ENCODE assay signal across 18 cellular contexts in genomic region chr2:230700447-230700846, GRCh38. TPM values are rescaled to one million over a fixed set of nuclear protein-coding genes. Genes with fewer than 3 reads are reported as not detected.
DNase-seq lines count a peak whose midpoint lies in the region; ATAC-seq and TF ChIP-seq lines count a peak whose summit lies in the region.
"Had no signal": no experiment of that assay in that cellular context is flagged by ENCODE, and none has a peak within 500 bp of the region (broad histone marks: within the 10 kb centered on the region; RNA-seq: fewer than 3 reads in every experiment).

No MANE protein-coding gene starts in this region.

- H3K27ac ChIP-seq in neutrophil = peak overlapping the region; percentile 78
- H3K27ac ChIP-seq: KMS-11, ovary had no signal

- peak; percentile 3 for DNase-seq in G401 (ENCODE audit: low spot score)
- peak; percentile 66 for DNase-seq in MV-4-11 (lab: John Stamatoyannopoulos, UW)
- DNase-seq in epithelial cell of esophagus (ENCODE audit: low read depth) = peak; percentile 55
- DNase-seq in omental fat pad (ENCODE audit: low spot score) = no peak
- DNase-seq in NCI-H1930 (lab: John Stamatoyannopoulos, UW) = no peak
- DNase-seq in NCI-H1436 treated with DMSO at 0.1 percent for 48 hours (lab: John Stamatoyannopoulos, UW) = no peak
- DNase-seq: activated CD4-positive, alpha-beta T cell treated with anti-CD3 and anti-CD28 coated beads, Interleukin-2, amount 10 ng/mL, durations not matched to agents 7 days and 5 days; activated T-cell treated with anti-CD3 and anti-CD28 coated beads, Interleukin-2, amount 50 U/mL, for 24 hours; CD4-positive, CD25-positive, alpha-beta regulatory T cell; EL; glutamatergic neuron; NCI-H2029 treated with DMSO at 0.1 percent for 48 hours; ovary; T-helper 9 cell had no signal

- H3K9me3 ChIP-seq in neutrophil = no peaks in the 10 kb centered on the region
- H3K9me3 ChIP-seq: ovary had no signal

- in situ Hi-C loops in G401 (cut with HindIII; ENCODE audit: low sequenced_read_pairs) = no loop called here

- ATAC-seq in omental fat pad (ENCODE audit: low FRiP score) = no peak
- no peak for ATAC-seq in GM21515 (IDR thresholded peaks at IDR 0.05; ENCODE audit: unreplicated experiment)
- ATAC-seq: GM12878 had no signal

- no peak overlapping the region for H3K4me3 ChIP-seq in epithelial cell of esophagus (ENCODE audit: low read length)
- H3K4me3 ChIP-seq in neutrophil (ENCODE audit: low read depth in 1 of 2, low read length in 1 of 2) = peak overlapping the region; percentile 37
- H3K4me3 ChIP-seq: GM12878, ovary had no signal

- no peaks in the 10 kb centered on the region for H3K36me3 ChIP-seq in neutrophil
- H3K36me3 ChIP-seq: ovary had no signal

- no peaks in the 10 kb centered on the region for H3K27me3 ChIP-seq in neutrophil
- H3K27me3 ChIP-seq: ovary had no signal

- TF ChIP-seq CTCF in epithelial cell of esophagus (IDR thresholded peaks at IDR 0.05; ENCODE audit: insufficient read depth, low read depth, low read length, missing control alignments) = no peak
- TF ChIP-seq CTCF in neutrophil (IDR thresholded peaks at IDR 0.05) = no peak
- TF ChIP-seq CTCF in omental fat pad (IDR thresholded peaks at IDR 0.05) = no peak

- H3K4me1 ChIP-seq in neutrophil (ENCODE audit: control insufficient read depth in 1 of 2, insufficient read depth in 1 of 2, low read depth in 1 of 2, low read length in 1 of 2) = peaks cover 21 to 31% of the 10 kb centered on the region in 2 experiments

RNA-seq across cellular contexts. Expression of gene CAB39, which starts 12.2 kb away (rescaled TPM):
- 27.7 and 28.1 TPM in 2 replicates for total RNA-seq in G401 (2014; rRNA removed; shearing (Covaris generic))
- 100 to 1,000 TPM in 1 of 4 donors, 10 to 100 TPM in 3; 61.2 to 110 (median 90.3) TPM for total RNA-seq in omental fat pad

Comparison
In these comparisons a context has a peak if more than half of its experiments do, and no peak if none do; other contexts are left out.
1. DNase-seq: peak in G401 (single experiment), MV-4-11 (single experiment) and epithelial cell of esophagus (single experiment); none in omental fat pad (single experiment), NCI-H1930 (0 of 2) and NCI-H1436 treated with DMSO at 0.1 percent for 48 hours (single experiment).